ENCODE assay signal across 15 cellular contexts in genomic region chr4:155800685-155801343, GRCh38. TPM values are rescaled to one million over a fixed set of nuclear protein-coding genes. Genes with fewer than 3 reads are reported as not detected.
A peak's percentile ranks its signal among the peaks of the same experiment; 100 is the strongest.
DNase-seq lines count a peak whose midpoint lies in the region; ATAC-seq and TF ChIP-seq lines count a peak whose summit lies in the region.
"Had no signal": no experiment of that assay in that cellular context is flagged by ENCODE, and none has a peak within 500 bp of the region (broad histone marks: within the 10 kb centered on the region; RNA-seq: fewer than 3 reads in every experiment).

No MANE protein-coding gene starts in this region.

- TF ChIP-seq EP300 in sigmoid colon (IDR thresholded peaks at IDR 0.05) = no peak

- peak overlapping the region; percentile 14 to 52 for H3K27ac ChIP-seq in ascending aorta
- H3K27ac ChIP-seq in sigmoid colon = peak overlapping the region in 3 of 4 donors; percentile 68 to 75 (median 69)
- H3K27ac ChIP-seq: GM23248 had no signal

- H3K9me3 ChIP-seq in ascending aorta (no peaks in the 10 kb centered on the region), sigmoid colon (no peaks in the 10 kb centered on the region)

- H3K4me3 ChIP-seq in ascending aorta (no peak overlapping the region), sigmoid colon (no peak overlapping the region)
- H3K4me3 ChIP-seq: GM23248 had no signal

- no peak for TF ChIP-seq CTCF in ascending aorta (IDR thresholded peaks at IDR 0.05)
- TF ChIP-seq CTCF in sigmoid colon (IDR thresholded peaks at IDR 0.05) = no peak

- H3K36me3 ChIP-seq in ascending aorta (no peaks in the 10 kb centered on the region), sigmoid colon (peaks cover under 1 to 37% (median 5%) of the 10 kb centered on the region in 4 donors)

- ATAC-seq in left lobe of liver (peak; percentile 78), GM18907 (IDR thresholded peaks at IDR 0.05; ENCODE audit: unreplicated experiment) (no peak), HG03095 (IDR thresholded peaks at IDR 0.05; ENCODE audit: unreplicated experiment) (no peak)

- intact Hi-C loops in ascending aorta (cut with DNase I) = no loop called here
- intact Hi-C loops in sigmoid colon (cut with DNase I) = no loop called here

- no peaks in the 10 kb centered on the region for H3K27me3 ChIP-seq in ascending aorta
- no peaks in the 10 kb centered on the region for H3K27me3 ChIP-seq in sigmoid colon

- no peak for TF ChIP-seq POLR2A in sigmoid colon (IDR thresholded peaks at IDR 0.05)

- WGBS in sigmoid colon, 2 donors = 68 to 82% methylated on average over 7 of the region's 7 CpGs

- H3K4me1 ChIP-seq in ascending aorta = peaks cover 0 to 14% of the 10 kb centered on the region in 2 donors
- peaks cover 0 to 69% (median 43%) of the 10 kb centered on the region in 4 donors for H3K4me1 ChIP-seq in sigmoid colon

- no peak for DNase-seq in ascending aorta (ENCODE audit: low spot score in 2 of 2)
- DNase-seq in left lobe of liver (ENCODE audit: low spot score) = no peak
- DNase-seq in sigmoid colon = no peak
- no peak for DNase-seq in NCI-H1092 treated with DMSO at 0.1 percent for 48 hours (lab: John Stamatoyannopoulos, UW)
- DNase-seq: C1 segment of cervical spinal cord; Calu3; CD4-positive, alpha-beta memory T cell; COR-L47; DND-41; GM23248; H7; HCEC 1CT had no signal

RNA-seq across cellular contexts. Expression of gene GUCY1B1, which starts 42.0 kb away (rescaled TPM):
- total RNA-seq in ascending aorta = 34.9 TPM
- total RNA-seq in left lobe of liver = 2.1 TPM
- total RNA-seq in sigmoid colon = 100 to 1,000 TPM in 1 of 4 donors, 10 to 100 TPM in 3; 45.1 to 115 (median 80.1) TPM
- 1 to 10 TPM in 2 of 3 donors, under 1 TPM in 1; 0.92 to 8.0 (median 2.4) TPM for polyA plus RNA-seq in sigmoid colon
- total RNA-seq: A673; CD4-positive, alpha-beta memory T cell had no signal
- polyA plus RNA-seq: CD4-positive, alpha-beta memory T cell had no signal

Comparison
In these comparisons a context has a peak if more than half of its experiments do, and no peak if none do; other contexts are left out.
1. RNA of gene GUCY1B1, which starts 42.0 kb away (total RNA-seq): 45.1 to 115 TPM in sigmoid colon and 34.9 TPM in ascending aorta (single experiment); 2.1 TPM in left lobe of liver (single experiment); every median in the first group is over 10 times any median in the second.